Comparison of ENCODE assay signal across 8 cellular contexts in genomic region chr1:167066333-167067122, GRCh38. TPM values are rescaled to one million over a fixed set of nuclear protein-coding genes. Genes with fewer than 3 reads are reported as not detected.
DNase-seq lines count a peak whose midpoint lies in the region; ATAC-seq lines count a peak whose summit lies in the region.

No MANE protein-coding gene starts in this region.

- intact Hi-C loops in left colon (cut with DNase I, micrococcal nuclease), result loop anchor here (5.0 to 10.0 kb wide), 4 partner anchors 198 to 466 kb away; no protein-coding TSS in a partner anchor

- DNase-seq in NCI-H2081 (lab: John Stamatoyannopoulos, UW) (peak; percentile 77 to 81), NCI-H2081 treated with DMSO at 0.1 percent for 48 hours (lab: John Stamatoyannopoulos, UW) (no peak), NCI-H2196 (lab: John Stamatoyannopoulos, UW; ENCODE audit: unreplicated experiment) (peak; percentile 76), caudate nucleus (lab: John Stamatoyannopoulos, UW) (peak in 53 of 61 donors; percentile 15 to 80 (median 59)), left colon (peak; percentile 59 to 84)
- DNase-seq in activated CD4-positive, CD25-positive, alpha-beta regulatory T cell (lab: John Stamatoyannopoulos, UW), result peak; percentile 60 to 82 (median 62)
- peak; percentile 74 for DNase-seq in stimulated activated CD4-positive, alpha-beta T cell treated with anti-CD3 and anti-CD28 coated beads, Interleukin-2, amount 100 ng/mL, for 4 hours (ENCODE audit: low read depth)

- ATAC-seq in HG02981 (IDR thresholded peaks at IDR 0.05; ENCODE audit: unreplicated experiment) (peak; percentile 85), left colon (peak; percentile 64)

- no peak overlapping the region for H3K27ac ChIP-seq in caudate nucleus (ENCODE audit: low read depth, low read length)

RNA-seq across cellular contexts. Expression of gene GPA33, which starts 23.6 kb away (rescaled TPM):
- 100 to 1,000 TPM; 584 to 629 TPM for total RNA-seq in left colon

RNA-seq across cellular contexts. Expression of gene STYXL2, which starts 27.3 kb away (rescaled TPM):
- under 1 TPM in 1 of 2 donors, not detected in 1; 0.34 TPM for total RNA-seq in left colon
